2 cellular contexts compared by ENCODE assay signal in the genomic region with DNA sequence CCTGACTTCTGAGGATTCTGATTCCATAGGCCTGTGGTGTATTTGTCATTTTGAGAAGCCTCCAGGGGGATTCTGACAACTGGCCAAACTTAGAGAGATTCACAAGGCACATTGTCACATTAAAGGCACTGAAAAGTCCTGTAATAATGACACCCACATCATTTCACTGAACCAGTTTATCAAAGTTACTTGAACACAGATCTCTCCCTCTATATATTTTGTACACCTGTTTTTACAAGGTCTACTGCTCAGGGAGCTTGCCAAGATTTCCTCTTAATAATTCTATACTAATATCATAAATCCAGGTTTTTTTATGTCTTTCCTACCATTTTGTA.
TF ChIP-seq lines count a peak whose summit lies in the region.

No MANE protein-coding gene starts in this region.

TF ChIP-seq in HEK293, 187 proteins besides CTCF, POLR2A, EP300 and RAD21:
- TF ChIP-seq, protein P1, sequence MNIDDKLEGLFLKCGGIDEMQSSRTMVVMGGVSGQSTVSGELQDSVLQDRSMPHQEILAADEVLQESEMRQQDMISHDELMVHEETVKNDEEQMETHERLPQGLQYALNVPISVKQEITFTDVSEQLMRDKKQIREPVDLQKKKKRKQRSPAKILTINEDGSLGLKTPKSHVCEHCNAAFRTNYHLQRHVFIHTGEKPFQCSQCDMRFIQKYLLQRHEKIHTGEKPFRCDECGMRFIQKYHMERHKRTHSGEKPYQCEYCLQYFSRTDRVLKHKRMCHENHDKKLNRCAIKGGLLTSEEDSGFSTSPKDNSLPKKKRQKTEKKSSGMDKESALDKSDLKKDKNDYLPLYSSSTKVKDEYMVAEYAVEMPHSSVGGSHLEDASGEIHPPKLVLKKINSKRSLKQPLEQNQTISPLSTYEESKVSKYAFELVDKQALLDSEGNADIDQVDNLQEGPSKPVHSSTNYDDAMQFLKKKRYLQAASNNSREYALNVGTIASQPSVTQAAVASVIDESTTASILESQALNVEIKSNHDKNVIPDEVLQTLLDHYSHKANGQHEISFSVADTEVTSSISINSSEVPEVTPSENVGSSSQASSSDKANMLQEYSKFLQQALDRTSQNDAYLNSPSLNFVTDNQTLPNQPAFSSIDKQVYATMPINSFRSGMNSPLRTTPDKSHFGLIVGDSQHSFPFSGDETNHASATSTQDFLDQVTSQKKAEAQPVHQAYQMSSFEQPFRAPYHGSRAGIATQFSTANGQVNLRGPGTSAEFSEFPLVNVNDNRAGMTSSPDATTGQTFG (tag by site-specific recombination; IDR thresholded peaks at IDR 0.05; ENCODE audit: borderline replicate concordance), result no peak
- TF ChIP-seq HOXD13 (CRISPR knock-in tag; IDR thresholded peaks at IDR 0.05; ENCODE audit: borderline replicate concordance), result no peak
- no peak for TF ChIP-seq BCL11A (tag by site-specific recombination; IDR thresholded peaks at IDR 0.05; ENCODE audit: low read depth)
- TF ChIP-seq ZNF76 (tag by site-specific recombination; IDR thresholded peaks at IDR 0.05; ENCODE audit: borderline replicate concordance, low read depth), result no peak
- TF ChIP-seq ZNF670 (tag by site-specific recombination; IDR thresholded peaks at IDR 0.05; ENCODE audit: low read depth), result no peak
- TF ChIP-seq ZNF239 (tag by site-specific recombination; IDR thresholded peaks at IDR 0.05), result peak; percentile 68; the same call in 1 of the 2 replicates

TF ChIP-seq in K562, 482 proteins besides CTCF, POLR2A, EP300 and RAD21:
- no peak for TF ChIP-seq KAT8 (IDR thresholded peaks at IDR 0.05; ENCODE audit: low read depth)
- TF ChIP-seq SREBF2 (CRISPR knock-in tag; IDR thresholded peaks at IDR 0.05), result no peak
- no peak for TF ChIP-seq NFXL1 (CRISPR knock-in tag; IDR thresholded peaks at IDR 0.05)
- no peak for TF ChIP-seq ATF2 (CRISPR knock-in tag; IDR thresholded peaks at IDR 0.05)
- TF ChIP-seq, protein P2, sequence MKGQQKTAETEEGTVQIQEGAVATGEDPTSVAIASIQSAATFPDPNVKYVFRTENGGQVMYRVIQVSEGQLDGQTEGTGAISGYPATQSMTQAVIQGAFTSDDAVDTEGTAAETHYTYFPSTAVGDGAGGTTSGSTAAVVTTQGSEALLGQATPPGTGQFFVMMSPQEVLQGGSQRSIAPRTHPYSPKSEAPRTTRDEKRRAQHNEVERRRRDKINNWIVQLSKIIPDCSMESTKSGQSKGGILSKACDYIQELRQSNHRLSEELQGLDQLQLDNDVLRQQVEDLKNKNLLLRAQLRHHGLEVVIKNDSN (CRISPR knock-in tag; IDR thresholded peaks at IDR 0.05), result no peak
- TF ChIP-seq, protein P3, sequence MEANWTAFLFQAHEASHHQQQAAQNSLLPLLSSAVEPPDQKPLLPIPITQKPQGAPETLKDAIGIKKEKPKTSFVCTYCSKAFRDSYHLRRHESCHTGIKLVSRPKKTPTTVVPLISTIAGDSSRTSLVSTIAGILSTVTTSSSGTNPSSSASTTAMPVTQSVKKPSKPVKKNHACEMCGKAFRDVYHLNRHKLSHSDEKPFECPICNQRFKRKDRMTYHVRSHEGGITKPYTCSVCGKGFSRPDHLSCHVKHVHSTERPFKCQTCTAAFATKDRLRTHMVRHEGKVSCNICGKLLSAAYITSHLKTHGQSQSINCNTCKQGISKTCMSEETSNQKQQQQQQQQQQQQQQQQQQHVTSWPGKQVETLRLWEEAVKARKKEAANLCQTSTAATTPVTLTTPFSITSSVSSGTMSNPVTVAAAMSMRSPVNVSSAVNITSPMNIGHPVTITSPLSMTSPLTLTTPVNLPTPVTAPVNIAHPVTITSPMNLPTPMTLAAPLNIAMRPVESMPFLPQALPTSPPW (CRISPR knock-in tag; IDR thresholded peaks at IDR 0.05), result no peak
- TF ChIP-seq TBL1XR1 (IDR thresholded peaks at IDR 0.05; ENCODE audit: low read length in 2 of 2), result peak; percentile 23 to 31; a peak in 1 of 4 replicates
- no peak for TF ChIP-seq GABPA (tag; conservative IDR thresholded peaks at IDR 0.05; ENCODE audit: low read depth)
- TF ChIP-seq KDM1A (IDR thresholded peaks at IDR 0.05), result peak; percentile 30 to 54; a peak in 1 of 4 replicates
- no peak for TF ChIP-seq SRSF3 (IDR thresholded peaks at IDR 0.05; ENCODE audit: insufficient read depth, low read length)
- TF ChIP-seq RBM25 (IDR thresholded peaks at IDR 0.05; ENCODE audit: low read depth, low read length, severe bottlenecking), result peak; percentile 94
- TF ChIP-seq, protein P4, sequence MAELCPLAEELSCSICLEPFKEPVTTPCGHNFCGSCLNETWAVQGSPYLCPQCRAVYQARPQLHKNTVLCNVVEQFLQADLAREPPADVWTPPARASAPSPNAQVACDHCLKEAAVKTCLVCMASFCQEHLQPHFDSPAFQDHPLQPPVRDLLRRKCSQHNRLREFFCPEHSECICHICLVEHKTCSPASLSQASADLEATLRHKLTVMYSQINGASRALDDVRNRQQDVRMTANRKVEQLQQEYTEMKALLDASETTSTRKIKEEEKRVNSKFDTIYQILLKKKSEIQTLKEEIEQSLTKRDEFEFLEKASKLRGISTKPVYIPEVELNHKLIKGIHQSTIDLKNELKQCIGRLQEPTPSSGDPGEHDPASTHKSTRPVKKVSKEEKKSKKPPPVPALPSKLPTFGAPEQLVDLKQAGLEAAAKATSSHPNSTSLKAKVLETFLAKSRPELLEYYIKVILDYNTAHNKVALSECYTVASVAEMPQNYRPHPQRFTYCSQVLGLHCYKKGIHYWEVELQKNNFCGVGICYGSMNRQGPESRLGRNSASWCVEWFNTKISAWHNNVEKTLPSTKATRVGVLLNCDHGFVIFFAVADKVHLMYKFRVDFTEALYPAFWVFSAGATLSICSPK (IDR thresholded peaks at IDR 0.05; ENCODE audit: borderline replicate concordance), result no peak
- TF ChIP-seq ZNF239 (CRISPR knock-in tag; IDR thresholded peaks at IDR 0.05), result peak; percentile 100
- TF ChIP-seq, protein P5, sequence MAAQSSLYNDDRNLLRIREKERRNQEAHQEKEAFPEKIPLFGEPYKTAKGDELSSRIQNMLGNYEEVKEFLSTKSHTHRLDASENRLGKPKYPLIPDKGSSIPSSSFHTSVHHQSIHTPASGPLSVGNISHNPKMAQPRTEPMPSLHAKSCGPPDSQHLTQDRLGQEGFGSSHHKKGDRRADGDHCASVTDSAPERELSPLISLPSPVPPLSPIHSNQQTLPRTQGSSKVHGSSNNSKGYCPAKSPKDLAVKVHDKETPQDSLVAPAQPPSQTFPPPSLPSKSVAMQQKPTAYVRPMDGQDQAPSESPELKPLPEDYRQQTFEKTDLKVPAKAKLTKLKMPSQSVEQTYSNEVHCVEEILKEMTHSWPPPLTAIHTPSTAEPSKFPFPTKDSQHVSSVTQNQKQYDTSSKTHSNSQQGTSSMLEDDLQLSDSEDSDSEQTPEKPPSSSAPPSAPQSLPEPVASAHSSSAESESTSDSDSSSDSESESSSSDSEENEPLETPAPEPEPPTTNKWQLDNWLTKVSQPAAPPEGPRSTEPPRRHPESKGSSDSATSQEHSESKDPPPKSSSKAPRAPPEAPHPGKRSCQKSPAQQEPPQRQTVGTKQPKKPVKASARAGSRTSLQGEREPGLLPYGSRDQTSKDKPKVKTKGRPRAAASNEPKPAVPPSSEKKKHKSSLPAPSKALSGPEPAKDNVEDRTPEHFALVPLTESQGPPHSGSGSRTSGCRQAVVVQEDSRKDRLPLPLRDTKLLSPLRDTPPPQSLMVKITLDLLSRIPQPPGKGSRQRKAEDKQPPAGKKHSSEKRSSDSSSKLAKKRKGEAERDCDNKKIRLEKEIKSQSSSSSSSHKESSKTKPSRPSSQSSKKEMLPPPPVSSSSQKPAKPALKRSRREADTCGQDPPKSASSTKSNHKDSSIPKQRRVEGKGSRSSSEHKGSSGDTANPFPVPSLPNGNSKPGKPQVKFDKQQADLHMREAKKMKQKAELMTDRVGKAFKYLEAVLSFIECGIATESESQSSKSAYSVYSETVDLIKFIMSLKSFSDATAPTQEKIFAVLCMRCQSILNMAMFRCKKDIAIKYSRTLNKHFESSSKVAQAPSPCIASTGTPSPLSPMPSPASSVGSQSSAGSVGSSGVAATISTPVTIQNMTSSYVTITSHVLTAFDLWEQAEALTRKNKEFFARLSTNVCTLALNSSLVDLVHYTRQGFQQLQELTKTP (IDR thresholded peaks at IDR 0.05; ENCODE audit: low read depth in 1 of 2, partially characterized antibody in 2 of 2), result no peak
- TF ChIP-seq POLR2AphosphoS2 (IDR thresholded peaks at IDR 0.05; ENCODE audit: low read length), result no peak
